ENCODE assay signal across 19 cellular contexts in the genomic region with DNA sequence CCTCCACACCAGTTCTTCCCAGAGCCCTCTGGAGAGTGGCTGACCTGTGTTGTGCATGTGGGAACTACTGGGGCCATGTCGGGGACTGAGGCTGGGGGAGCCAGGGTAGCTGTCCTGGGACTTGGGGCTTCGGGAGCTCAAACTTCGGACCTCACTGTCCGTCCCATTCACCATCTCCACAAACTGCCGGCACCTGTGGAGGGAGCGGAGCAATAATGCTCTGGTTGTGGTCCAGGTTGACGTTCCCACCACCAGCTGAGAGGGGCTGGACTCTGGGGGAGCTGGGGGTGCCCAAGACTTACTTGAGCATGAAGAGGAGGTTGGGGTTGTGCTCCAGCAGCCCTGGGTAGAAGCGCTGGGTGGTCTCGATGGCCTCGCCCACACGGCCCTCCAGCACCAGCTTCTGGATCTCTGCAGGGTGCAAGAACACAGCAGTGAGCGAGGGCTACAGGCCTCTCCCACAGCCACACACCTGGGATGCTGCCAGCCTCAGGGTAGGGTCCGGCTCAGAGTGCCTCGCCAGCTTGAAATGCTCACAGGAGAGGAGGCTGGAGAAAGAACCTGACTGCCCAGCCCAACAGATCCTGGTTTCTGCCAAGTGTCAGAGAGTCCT. TPM values are rescaled to one million over a fixed set of nuclear protein-coding genes. Genes with fewer than 3 reads are reported as not detected.
DNase-seq lines count a peak whose midpoint lies in the region; ATAC-seq, FAIRE-seq and TF ChIP-seq lines count a peak whose summit lies in the region.
"Had no signal": no experiment of that assay in that cellular context is flagged by ENCODE, and none has a peak within 500 bp of the region (broad histone marks: within the 10 kb centered on the region; RNA-seq: fewer than 3 reads in every experiment).

No MANE protein-coding gene starts in this region.

- FAIRE-seq in kidney (lab: Jason Lieb, UNC): no peak
- no peak for FAIRE-seq in urothelium cell line (lab: Jason Lieb, UNC)
- FAIRE-seq: A204.1, G401.6, GM12891, GM18507 had no signal

- H3K4me3 ChIP-seq in kidney (ENCODE audit: low read length in 2 of 2) (no peak overlapping the region), sigmoid colon (no peak overlapping the region), upper lobe of right lung (no peak overlapping the region)
- H3K4me3 ChIP-seq: GM23248, HAP-1 had no signal

- H3K9me3 ChIP-seq in T-helper 17 cell (ENCODE audit: control insufficient read depth, low read length, poor library complexity, severe bottlenecking): no peaks in the 10 kb centered on the region
- H3K9me3 ChIP-seq in kidney (ENCODE audit: control insufficient read depth in 1 of 2, low read length in 2 of 2): no peaks in the 10 kb centered on the region
- H3K9me3 ChIP-seq in sigmoid colon: no peaks in the 10 kb centered on the region
- no peaks in the 10 kb centered on the region for H3K9me3 ChIP-seq in upper lobe of right lung
- H3K9me3 ChIP-seq: BE2C, HAP-1 had no signal

- no peak overlapping the region for H3K27ac ChIP-seq in kidney (ENCODE audit: low read depth in 2 of 2, low read length in 2 of 2)
- no peak overlapping the region for H3K27ac ChIP-seq in sigmoid colon
- H3K27ac ChIP-seq in upper lobe of right lung: no peak overlapping the region
- H3K27ac ChIP-seq: GM23248 had no signal

- ATAC-seq in T-helper 17 cell (no peak), upper lobe of right lung (no peak)

- no peak overlapping the region for H3K4me3 Mint-ChIP-seq in T-helper 17 cell
- H3K4me3 Mint-ChIP-seq: CD4-positive, CD25-positive, alpha-beta regulatory T cell; CD8-positive, alpha-beta memory T cell had no signal

- WGBS in sigmoid colon, 2 donors: 96 to 97% methylated on average over 14 of the region's 14 CpGs

- H3K9ac ChIP-seq in kidney (ENCODE audit: low read length in 2 of 2): no peak overlapping the region
- H3K9ac ChIP-seq: GM23248 had no signal

- no peak for TF ChIP-seq CTCF in kidney (IDR thresholded peaks at IDR 0.05; ENCODE audit: borderline replicate concordance, extremely low read depth, insufficient read depth)
- no peak for TF ChIP-seq CTCF in sigmoid colon (IDR thresholded peaks at IDR 0.05)
- TF ChIP-seq CTCF in upper lobe of right lung (IDR thresholded peaks at IDR 0.05): no peak
- no peak for TF ChIP-seq CTCF in GM13976 (IDR thresholded peaks at IDR 0.05; ENCODE audit: borderline replicate concordance, control extremely low read depth, extremely low read depth, insufficient read depth, missing control alignments)

- DNase-seq in T-helper 17 cell (no peak), kidney (peak; percentile 50), sigmoid colon (peak; percentile 52), upper lobe of right lung (peak; percentile 48), urothelium cell line (ENCODE audit: low spot score) (no peak), GM13976 (ENCODE audit: low spot score) (no peak)
- DNase-seq: ACHN; BE2C; C1 segment of cervical spinal cord; CD4-positive, CD25-positive, alpha-beta regulatory T cell; CD8-positive, alpha-beta memory T cell; COR-L47; DMS 273 treated with DMSO at 0.1 percent for 48 hours; GM23248 had no signal

- H3K36me3 Mint-ChIP-seq in T-helper 17 cell (ENCODE audit: low read depth): peaks cover 9% of the 10 kb centered on the region

- H3K27me3 ChIP-seq in sigmoid colon (no peaks in the 10 kb centered on the region), upper lobe of right lung (no peaks in the 10 kb centered on the region)
- H3K27me3 ChIP-seq: BE2C had no signal

- peak overlapping the region; percentile 16 for H3K27ac Mint-ChIP-seq in T-helper 17 cell

- intact Hi-C loops in kidney (cut with DNase I): no loop called here
- intact Hi-C loops in sigmoid colon (cut with DNase I): no loop called here
- intact Hi-C loops in upper lobe of right lung (cut with DNase I): no loop called here

- no peaks in the 10 kb centered on the region for H3K27me3 Mint-ChIP-seq in T-helper 17 cell
- H3K27me3 Mint-ChIP-seq: CD4-positive, CD25-positive, alpha-beta regulatory T cell; CD8-positive, alpha-beta memory T cell had no signal

- in situ Hi-C loops in GM13976 (cut with MboI; ENCODE audit: low sequenced_read_pairs, unreplicated experiment): no loop called here

- no peak for TF ChIP-seq POLR2A in sigmoid colon (IDR thresholded peaks at IDR 0.05)

- H3K4me1 ChIP-seq in kidney (ENCODE audit: control insufficient read depth in 1 of 2, insufficient read depth in 1 of 2, low read depth in 1 of 2, low read length in 2 of 2) (peaks cover 0 to 4% of the 10 kb centered on the region in 2 donors), sigmoid colon (no peaks in the 10 kb centered on the region), upper lobe of right lung (no peaks in the 10 kb centered on the region)
- H3K4me1 ChIP-seq: BE2C, HAP-1 had no signal

- no peak for TF ChIP-seq EP300 in sigmoid colon (IDR thresholded peaks at IDR 0.05)

- H3K36me3 ChIP-seq in kidney (ENCODE audit: control insufficient read depth in 1 of 2, insufficient read depth in 2 of 2, low read length in 2 of 2) (peaks cover 21 to 47% of the 10 kb centered on the region in 2 donors), sigmoid colon (peaks cover 13 to 93% (median 48%) of the 10 kb centered on the region in 4 donors), upper lobe of right lung (peaks cover 65% of the 10 kb centered on the region)

- no peaks in the 10 kb centered on the region for H3K4me1 Mint-ChIP-seq in T-helper 17 cell
- H3K4me1 Mint-ChIP-seq: CD4-positive, CD25-positive, alpha-beta regulatory T cell; CD8-positive, alpha-beta memory T cell had no signal

RNA-seq across cellular contexts. Expression of gene GFOD2, which starts 10.6 kb away (rescaled TPM):
- total RNA-seq in T-helper 17 cell: 10 to 100 TPM; 11.7 to 14.7 TPM
- 24.5 TPM for total RNA-seq in kidney
- 14.5 TPM for polyA plus RNA-seq in kidney (ENCODE audit: insufficient read depth, low read depth, low replicate concordance)
- total RNA-seq in sigmoid colon: 10 to 100 TPM in 2 of 4 donors, 1 to 10 TPM in 2; 8.1 to 19.1 (median 11.1) TPM
- polyA plus RNA-seq in sigmoid colon: 10 to 100 TPM; 13.8 to 19.5 (median 15.5) TPM
- total RNA-seq in upper lobe of right lung: 18.2 TPM

Comparison
In these comparisons a context has a peak if more than half of its experiments do, and no peak if none do; other contexts are left out.
1. DNase-seq: peak in kidney (single experiment), sigmoid colon (single experiment) and upper lobe of right lung (single experiment); none in T-helper 17 cell (0 of 3), urothelium cell line (single experiment) and GM13976 (single experiment).